ENCODE assay signal across 32 cellular contexts in genomic region chr4:153904011-153904410, GRCh38.
"Had no signal": no experiment of that assay in that cellular context is flagged by ENCODE, and none has a peak within 500 bp of the region (broad histone marks: within the 10 kb centered on the region; RNA-seq: fewer than 3 reads in every experiment).

No MANE protein-coding gene starts in this region.

- ATAC-seq: activated CD4-positive, alpha-beta T cell treated with anti-CD3 and anti-CD28 coated beads for 36 hours; activated CD8-positive, alpha-beta memory T cell treated with anti-CD3 and anti-CD28 coated beads, Interleukin-2, amount 10 ng/mL, durations not matched to agents 7 days and 5 days; activated CD8-positive, alpha-beta T cell treated with anti-CD3 and anti-CD28 coated beads, Interleukin-2, amount 10 ng/mL, durations not matched to agents 7 days and 5 days; esophagus mucosa; gastroesophageal sphincter; heart right ventricle; T-helper 17 cell had no signal

- H3K36me3 ChIP-seq: ascending aorta, breast epithelium, cardiac muscle cell, colonic mucosa, gastroesophageal sphincter, heart right ventricle had no signal

- H3K9me3 Mint-ChIP-seq: activated CD4-positive, alpha-beta memory T cell treated with anti-CD3 and anti-CD28 coated beads for 36 hours; activated CD4-positive, alpha-beta T cell treated with anti-CD3 and anti-CD28 coated beads, Interleukin-2, amount 10 ng/mL, durations not matched to agents 24 days and 14 days; activated naive CD4-positive, alpha-beta T cell treated with anti-CD3 and anti-CD28 coated beads for 36 hours; activated naive CD4-positive, alpha-beta T cell treated with anti-CD3 and anti-CD28 coated beads, Interleukin-2, amount 50 U/mL, for 24 hours; activated naive CD8-positive, alpha-beta T cell treated with anti-CD3 and anti-CD28 coated beads, Interleukin-2, amount 10 ng/mL, durations not matched to agents 7 days and 5 days; activated T-helper 1 cell treated with anti-CD3 and anti-CD28 coated beads, Interleukin-12 subunit alpha, Interleukin-12 subunit beta, Interleukin-2, Interleukin-4 antibody, amounts not matched to agents 30 ng/mL and 10 ng/mL and 1 ng/mL, durations not matched to agents 14 hours and 24 hours and 36 hours; activated T-helper 2 cell treated with anti-CD3 and anti-CD28 coated beads, Interferon-gamma antibody, Interleukin-2, Interleukin-4, amounts not matched to agents 10 μg/mL and 5 μg/mL and 100 μg/mL, durations not matched to agents 14 hours and 24 hours and 36 hours; T-helper 2 cell treated with Interferon-gamma antibody and Interleukin-4, amounts not matched to agents 5 μg/mL and 100 μg/mL, for 36 hours had no signal

- H3K4me3 ChIP-seq: ascending aorta, breast epithelium, cardiac muscle cell, colonic mucosa, gastroesophageal sphincter, heart right ventricle, hepatocyte had no signal

- H3K36me3 Mint-ChIP-seq: activated CD4-positive, alpha-beta memory T cell treated with anti-CD3 and anti-CD28 coated beads for 36 hours; activated CD8-positive, alpha-beta memory T cell treated with anti-CD3 and anti-CD28 coated beads, Interleukin-2, amount 10 ng/mL, durations not matched to agents 7 days and 5 days; activated naive CD4-positive, alpha-beta T cell treated with anti-CD3 and anti-CD28 coated beads, Interleukin-2, amount 50 U/mL, for 24 hours; activated naive CD8-positive, alpha-beta T cell treated with anti-CD3 and anti-CD28 coated beads, Interleukin-2, amount 10 ng/mL, durations not matched to agents 7 days and 5 days; brain had no signal

- H3K4me1 Mint-ChIP-seq: activated CD4-positive, alpha-beta T cell treated with anti-CD3 and anti-CD28 coated beads, Interleukin-2, amount 10 ng/mL, durations not matched to agents 24 days and 14 days; activated CD8-positive, alpha-beta memory T cell treated with anti-CD3 and anti-CD28 coated beads, Interleukin-2, amount 10 ng/mL, durations not matched to agents 7 days and 5 days; activated naive CD8-positive, alpha-beta T cell treated with anti-CD3 and anti-CD28 coated beads, Interleukin-2, amount 10 ng/mL, durations not matched to agents 7 days and 5 days; T-helper 17 cell had no signal

- H3K4me1 ChIP-seq: ascending aorta, breast epithelium, colonic mucosa, gastroesophageal sphincter, heart right ventricle had no signal

- H3K9me3 ChIP-seq: ascending aorta, breast epithelium, colonic mucosa, gastroesophageal sphincter, heart right ventricle had no signal

- H3K27ac ChIP-seq: ascending aorta, breast epithelium, cardiac muscle cell, colonic mucosa, gastroesophageal sphincter, heart right ventricle, hepatocyte had no signal

- DNase-seq: activated CD4-positive, alpha-beta memory T cell treated with anti-CD3 and anti-CD28 coated beads for 36 hours; activated CD4-positive, alpha-beta T cell treated with anti-CD3 and anti-CD28 coated beads for 36 hours; activated CD4-positive, alpha-beta T cell treated with anti-CD3 and anti-CD28 coated beads, Interleukin-2, amount 10 ng/mL, durations not matched to agents 24 days and 14 days; activated CD4-positive, CD25-positive, alpha-beta regulatory T cell; activated CD4-positive, CD25-positive, alpha-beta regulatory T cell treated with anti-CD3 and anti-CD28 coated beads, Interleukin-2, amount 50 U/mL, for 72 hours; activated CD8-positive, alpha-beta memory T cell treated with anti-CD3 and anti-CD28 coated beads, Interleukin-2, amount 10 ng/mL, durations not matched to agents 7 days and 5 days; activated CD8-positive, alpha-beta memory T cell treated with anti-CD3 and anti-CD28 coated beads, Interleukin-2, amount 50 U/mL, for 4 hours; activated CD8-positive, alpha-beta T cell treated with anti-CD3 and anti-CD28 coated beads, Interleukin-2, amount 10 ng/mL, durations not matched to agents 7 days and 5 days; activated effector memory CD4-positive, alpha-beta T cell treated with anti-CD3 and anti-CD28 coated beads, Interleukin-2, amount 50 U/mL, for 16 hours; activated naive CD4-positive, alpha-beta T cell treated with anti-CD3 and anti-CD28 coated beads for 36 hours; activated naive CD8-positive, alpha-beta T cell treated with anti-CD3 and anti-CD28 coated beads, Interleukin-2, amount 10 ng/mL, durations not matched to agents 7 days and 5 days; activated T-cell treated with anti-CD3 and anti-CD28 coated beads, Interleukin-2, amount 50 U/mL, for 1 hour; activated T-cell treated with anti-CD3 and anti-CD28 coated beads, Interleukin-2, amount 50 U/mL, for 48 hours; central memory CD4-positive, alpha-beta T cell; cerebellar nuclear complex; colonic mucosa; effector CD8-positive, alpha-beta T cell; foreskin melanocyte; heart right ventricle; T-helper 17 cell; T1000 had no signal

- H3K27me3 Mint-ChIP-seq: brain had no signal

- H3K4me3 Mint-ChIP-seq: activated CD4-positive, alpha-beta memory T cell treated with anti-CD3 and anti-CD28 coated beads for 36 hours; activated CD4-positive, alpha-beta T cell treated with anti-CD3 and anti-CD28 coated beads for 36 hours; activated CD4-positive, alpha-beta T cell treated with anti-CD3 and anti-CD28 coated beads, Interleukin-2, amount 10 ng/mL, durations not matched to agents 24 days and 14 days; activated CD8-positive, alpha-beta memory T cell treated with anti-CD3 and anti-CD28 coated beads, Interleukin-2, amount 10 ng/mL, durations not matched to agents 7 days and 5 days; activated CD8-positive, alpha-beta T cell treated with anti-CD3 and anti-CD28 coated beads, Interleukin-2, amount 10 ng/mL, durations not matched to agents 7 days and 5 days; activated naive CD4-positive, alpha-beta T cell treated with anti-CD3 and anti-CD28 coated beads for 36 hours; activated naive CD4-positive, alpha-beta T cell treated with anti-CD3 and anti-CD28 coated beads, Interleukin-2, amount 50 U/mL, for 24 hours; activated naive CD8-positive, alpha-beta T cell treated with anti-CD3 and anti-CD28 coated beads, Interleukin-2, amount 10 ng/mL, durations not matched to agents 7 days and 5 days; activated T-helper 1 cell treated with anti-CD3 and anti-CD28 coated beads, Interleukin-12 subunit alpha, Interleukin-12 subunit beta, Interleukin-2, Interleukin-4 antibody, amounts not matched to agents 30 ng/mL and 10 ng/mL and 1 ng/mL, durations not matched to agents 14 hours and 24 hours and 36 hours; brain; T-helper 17 cell; T-helper 2 cell treated with Interferon-gamma antibody and Interleukin-4, amounts not matched to agents 5 μg/mL and 100 μg/mL, for 36 hours had no signal

- H3K27me3 ChIP-seq: ascending aorta, breast epithelium, cardiac muscle cell, colonic mucosa, gastroesophageal sphincter, hepatocyte had no signal

- H3K27ac Mint-ChIP-seq: activated CD4-positive, alpha-beta memory T cell treated with anti-CD3 and anti-CD28 coated beads for 36 hours; activated CD4-positive, alpha-beta T cell treated with anti-CD3 and anti-CD28 coated beads for 36 hours; activated CD4-positive, alpha-beta T cell treated with anti-CD3 and anti-CD28 coated beads, Interleukin-2, amount 10 ng/mL, durations not matched to agents 24 days and 14 days; activated CD8-positive, alpha-beta memory T cell treated with anti-CD3 and anti-CD28 coated beads, Interleukin-2, amount 10 ng/mL, durations not matched to agents 7 days and 5 days; activated CD8-positive, alpha-beta T cell treated with anti-CD3 and anti-CD28 coated beads, Interleukin-2, amount 10 ng/mL, durations not matched to agents 7 days and 5 days; activated naive CD4-positive, alpha-beta T cell treated with anti-CD3 and anti-CD28 coated beads for 36 hours; activated naive CD4-positive, alpha-beta T cell treated with anti-CD3 and anti-CD28 coated beads, Interleukin-2, amount 50 U/mL, for 24 hours; activated naive CD8-positive, alpha-beta T cell treated with anti-CD3 and anti-CD28 coated beads, Interleukin-2, amount 10 ng/mL, durations not matched to agents 7 days and 5 days; activated T-helper 1 cell treated with anti-CD3 and anti-CD28 coated beads, Interleukin-12 subunit alpha, Interleukin-12 subunit beta, Interleukin-2, Interleukin-4 antibody, amounts not matched to agents 30 ng/mL and 10 ng/mL and 1 ng/mL, durations not matched to agents 14 hours and 24 hours and 36 hours; activated T-helper 2 cell treated with anti-CD3 and anti-CD28 coated beads, Interferon-gamma antibody, Interleukin-2, Interleukin-4, amounts not matched to agents 10 μg/mL and 5 μg/mL and 100 μg/mL, durations not matched to agents 14 hours and 24 hours and 36 hours; brain; T-helper 17 cell; T-helper 2 cell treated with Interferon-gamma antibody and Interleukin-4, amounts not matched to agents 5 μg/mL and 100 μg/mL, for 36 hours had no signal
